In the genomic region with DNA sequence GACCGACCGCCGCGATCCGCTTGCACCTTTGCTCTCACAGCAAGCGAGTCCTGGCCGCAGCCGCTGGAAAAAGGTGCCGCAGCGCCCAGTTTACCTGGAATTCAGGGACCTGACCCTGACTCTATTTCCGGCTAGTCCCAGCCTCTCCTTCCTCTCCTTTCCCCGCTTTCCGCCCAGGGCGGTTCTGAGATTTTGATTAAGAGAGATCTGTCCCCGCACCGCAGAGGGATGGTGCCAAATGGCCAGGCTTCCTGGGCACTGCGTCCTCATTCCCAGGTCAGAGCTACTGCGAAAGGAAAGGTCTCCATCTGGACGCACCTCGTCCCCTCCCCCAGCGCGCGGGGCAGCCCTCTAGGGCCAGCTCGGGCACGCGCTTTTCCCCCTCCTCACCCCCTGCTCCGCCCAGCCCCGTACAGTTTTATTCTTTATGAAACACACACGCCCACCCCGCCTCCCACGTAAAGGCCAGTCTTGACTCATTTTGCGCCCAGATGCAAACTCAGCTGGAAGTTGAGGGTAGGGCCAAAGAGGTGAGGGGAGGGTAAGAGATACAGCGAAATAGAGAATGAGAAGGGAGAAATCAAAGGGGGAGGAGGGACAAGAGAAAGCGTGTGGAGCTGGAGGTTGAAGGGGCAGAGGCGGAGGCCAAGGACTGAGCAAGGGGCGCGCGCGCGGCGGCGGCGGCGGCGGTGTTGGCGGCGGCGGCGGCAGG, we compare ENCODE assay signal across 8 cellular contexts.
DNase-seq lines count a peak whose midpoint lies in the region; ATAC-seq and TF ChIP-seq lines count a peak whose summit lies in the region.

No MANE protein-coding gene starts in this region.

- no peaks in the 10 kb centered on the region for H3K9me3 ChIP-seq in GM23248 (ENCODE audit: low read depth)
- H3K9me3 ChIP-seq in smooth muscle cell (replicated peaks; ENCODE audit: low read depth), result no peaks in the 10 kb centered on the region

- intact Hi-C loops in left cardiac atrium (cut with DNase I), result no loop called here

- no peak overlapping the region for H3K27ac ChIP-seq in GM23248
- no peak overlapping the region for H3K27ac ChIP-seq in smooth muscle cell (ENCODE audit: low read depth)

- 3% methylated on average over 37 to 44 of the region's 49 CpGs for whole genome bisulfite sequencing in GM23248 (ENCODE audit: low coverage in 1 of 2, low lambda C conversion rate in 2 of 2, missing lambda C conversion rate in 2 of 2), 2 experiments
- under 1% methylated on average over 33 of the region's 49 CpGs for whole genome bisulfite sequencing in smooth muscle cell (ENCODE audit: low lambda C conversion rate)

- H4K20me1 ChIP-seq in GM23248 (ENCODE audit: insufficient read depth) (no peaks in the 10 kb centered on the region), smooth muscle cell (ENCODE audit: low read depth) (no peaks in the 10 kb centered on the region)

- H3K4me3 ChIP-seq in GM23248, result peak overlapping the region; percentile 74
- H3K4me3 ChIP-seq in smooth muscle cell, result peak overlapping the region; percentile 55

- no peaks in the 10 kb centered on the region for H3K79me2 ChIP-seq in GM23248 (ENCODE audit: insufficient read depth)
- no peaks in the 10 kb centered on the region for H3K79me2 ChIP-seq in smooth muscle cell (ENCODE audit: low read depth)

- H3K4me1 ChIP-seq in GM23248 (ENCODE audit: insufficient read depth) (no peaks in the 10 kb centered on the region), smooth muscle cell (ENCODE audit: low read depth) (peaks cover 18% of the 10 kb centered on the region)

- in situ Hi-C loops in GM23248 (cut with MboI), result no loop called here

- peak overlapping the region; percentile 76 for H3K4me2 ChIP-seq in GM23248 (ENCODE audit: unreplicated experiment)
- peak overlapping the region; percentile 96 for H3K4me2 ChIP-seq in smooth muscle cell

- peak overlapping the region; percentile 62 for H2AFZ ChIP-seq in GM23248
- peak overlapping the region; percentile 37 for H2AFZ ChIP-seq in smooth muscle cell (ENCODE audit: low read depth)

- no peak for DNase-seq in GM23248
- DNase-seq in NCI-H748 (lab: John Stamatoyannopoulos, UW; ENCODE audit: unreplicated experiment), result peak; percentile 80
- DNase-seq in left cardiac atrium, result no peak
- no peak for DNase-seq in smooth muscle cell (lab: John Stamatoyannopoulos, UW; ENCODE audit: unreplicated experiment)
- no peak for DNase-seq in central memory CD4-positive, alpha-beta T cell
- no peak for DNase-seq in HT-29 (ENCODE audit: low spot score)
- DNase-seq in activated effector memory CD4-positive, alpha-beta T cell treated with Interleukin-2 at 50 U/mL for 16 hours, result no peak

- ATAC-seq in left cardiac atrium (peak; percentile 58 to 74), GM19328 (IDR thresholded peaks at IDR 0.05; ENCODE audit: unreplicated experiment) (no peak)

- H3K9me2 ChIP-seq in GM23248 (ENCODE audit: insufficient read depth), result no peaks in the 10 kb centered on the region

- TF ChIP-seq CTCF in smooth muscle cell (IDR thresholded peaks at IDR 0.05; ENCODE audit: borderline replicate concordance, insufficient read depth, poor library complexity, severe bottlenecking), result no peak

- H3K36me3 ChIP-seq in GM23248 (ENCODE audit: low read depth) (no peaks in the 10 kb centered on the region), smooth muscle cell (ENCODE audit: low read depth) (no peaks in the 10 kb centered on the region)

- H3K9ac ChIP-seq in GM23248 (no peak overlapping the region), smooth muscle cell (ENCODE audit: low read depth) (no peak overlapping the region)

- peaks cover 69% of the 10 kb centered on the region for H3K27me3 ChIP-seq in GM23248 (replicated peaks; ENCODE audit: insufficient read depth)
- H3K27me3 ChIP-seq in smooth muscle cell (ENCODE audit: low read depth), result peaks cover 100% of the 10 kb centered on the region

- H3F3A ChIP-seq in GM23248 (ENCODE audit: insufficient read depth) (no peaks in the 10 kb centered on the region), smooth muscle cell (ENCODE audit: low read depth) (no peaks in the 10 kb centered on the region)
